ENCODE assay signal across 10 cellular contexts in genomic region chr16:29662729-29663019, GRCh38. TPM values are rescaled to one million over a fixed set of nuclear protein-coding genes. Genes with fewer than 3 reads are reported as not detected.
A peak's percentile ranks its signal among the peaks of the same experiment; 100 is the strongest.
DNase-seq lines count a peak whose midpoint lies in the region; ATAC-seq and TF ChIP-seq lines count a peak whose summit lies in the region.
"Had no signal": no experiment of that assay in that cellular context is flagged by ENCODE, and none has a peak within 500 bp of the region (broad histone marks: within the 10 kb centered on the region; RNA-seq: fewer than 3 reads in every experiment).

No MANE protein-coding gene starts in this region.

- no peak for TF ChIP-seq EP300 in tibial nerve (IDR thresholded peaks at IDR 0.05)

- no peak overlapping the region for H3K9ac ChIP-seq in GM23248

- POLR2A ChIA-PET in activated CD8-positive, alpha-beta T cell treated with anti-CD3 and anti-CD28 coated beads for 36 hours (lab: Charles Lee), result interaction anchor here (0.7 to 1.6 kb wide), 5 partner anchors 12 to 264 kb away, joined by 3 to 6 read pairs (median 4); no protein-coding TSS in a partner anchor

- WGBS in GM23248 (ENCODE audit: low coverage in 1 of 2, low lambda C conversion rate in 2 of 2, missing lambda C conversion rate in 2 of 2), 2 experiments, result 87 to 88% methylated on average over 4 of the region's 4 CpGs
- 42 to 47% methylated on average over 4 of the region's 4 CpGs for WGBS in tibial nerve, 2 donors

- H3K4me1 Mint-ChIP-seq in activated CD8-positive, alpha-beta T cell treated with anti-CD3 and anti-CD28 coated beads for 36 hours (ENCODE audit: low read depth), result peaks cover 46% of the 10 kb centered on the region
- peaks cover 53 to 71% of the 10 kb centered on the region in 2 donors for H3K4me1 Mint-ChIP-seq in natural killer cell

- H3K79me2 ChIP-seq in DOHH2 (ENCODE audit: control insufficient read depth, low read length) (peaks cover 57% of the 10 kb centered on the region), GM23248 (ENCODE audit: insufficient read depth) (no peaks in the 10 kb centered on the region)

- H3K4me3 ChIP-seq in DOHH2 (ENCODE audit: low read length) (peak overlapping the region; percentile 88), GM23248 (no peak overlapping the region), left ventricle myocardium inferior (no peak overlapping the region), tibial nerve (peak overlapping the region in 2 of 4 donors; percentile 9 to 32)

- peak overlapping the region; percentile 93 for H3K4me3 Mint-ChIP-seq in activated CD8-positive, alpha-beta T cell treated with anti-CD3 and anti-CD28 coated beads for 36 hours
- H3K4me3 Mint-ChIP-seq in natural killer cell, result peak overlapping the region; percentile 99

- no peaks in the 10 kb centered on the region for H3K9me3 Mint-ChIP-seq in activated CD8-positive, alpha-beta T cell treated with anti-CD3 and anti-CD28 coated beads for 36 hours
- H3K9me3 Mint-ChIP-seq in natural killer cell, result no peaks in the 10 kb centered on the region

- peak; percentile 78 for DNase-seq in activated CD8-positive, alpha-beta T cell treated with anti-CD3 and anti-CD28 coated beads for 36 hours
- DNase-seq in natural killer cell (peak; percentile 39), GM23248 (no peak), left ventricle myocardium inferior (no peak), DMS79 (lab: John Stamatoyannopoulos, UW) (no peak), tibial nerve (ENCODE audit: low spot score in 2 of 2) (no peak)
- DNase-seq: dermis blood vessel endothelial cell, NCI-H187 treated with DMSO at 0.1 percent for 48 hours had no signal

- H3K36me3 ChIP-seq in DOHH2 (ENCODE audit: control insufficient read depth, low read length), result peaks cover 40% of the 10 kb centered on the region
- H3K36me3 ChIP-seq in GM23248 (ENCODE audit: low read depth), result no peaks in the 10 kb centered on the region
- no peaks in the 10 kb centered on the region for H3K36me3 ChIP-seq in left ventricle myocardium inferior
- no peaks in the 10 kb centered on the region for H3K36me3 ChIP-seq in tibial nerve

- no peaks in the 10 kb centered on the region for H3K27me3 Mint-ChIP-seq in activated CD8-positive, alpha-beta T cell treated with anti-CD3 and anti-CD28 coated beads for 36 hours
- no peaks in the 10 kb centered on the region for H3K27me3 Mint-ChIP-seq in natural killer cell (ENCODE audit: low read depth in 2 of 2)

- H3K27ac Mint-ChIP-seq in activated CD8-positive, alpha-beta T cell treated with anti-CD3 and anti-CD28 coated beads for 36 hours, result peak overlapping the region; percentile 95
- H3K27ac Mint-ChIP-seq in natural killer cell, result peak overlapping the region; percentile 92 to 99

- H3K4me2 ChIP-seq in DOHH2 (ENCODE audit: low read length), result peak overlapping the region; percentile 92
- H3K4me2 ChIP-seq in GM23248 (ENCODE audit: unreplicated experiment), result no peak overlapping the region

- H3F3A ChIP-seq in DOHH2 (ENCODE audit: control insufficient read depth, insufficient read depth), result peaks cover 17% of the 10 kb centered on the region
- no peaks in the 10 kb centered on the region for H3F3A ChIP-seq in GM23248 (ENCODE audit: insufficient read depth)

- no peak overlapping the region for H2AFZ ChIP-seq in GM23248

- TF ChIP-seq CTCF in DOHH2 (IDR thresholded peaks at IDR 0.05; ENCODE audit: low read depth, low read length, poor library complexity, severe bottlenecking), result no peak
- TF ChIP-seq CTCF in activated CD8-positive, alpha-beta T cell treated with anti-CD3 and anti-CD28 coated beads for 36 hours (IDR thresholded peaks at IDR 0.05), result no peak
- TF ChIP-seq CTCF in natural killer cell (IDR thresholded peaks at IDR 0.05), result no peak
- TF ChIP-seq CTCF in left ventricle myocardium inferior (IDR thresholded peaks at IDR 0.05; ENCODE audit: borderline replicate concordance), result no peak
- TF ChIP-seq CTCF in tibial nerve (IDR thresholded peaks at IDR 0.05), result no peak

- H4K20me1 ChIP-seq in DOHH2 (ENCODE audit: control insufficient read depth, insufficient read depth, low read depth, low read length) (0 out of 2 replicates have a peak, but pooled peaks cover under 1% of the 10 kb centered on the region), GM23248 (ENCODE audit: insufficient read depth) (no peaks in the 10 kb centered on the region)

- no peaks in the 10 kb centered on the region for H3K9me3 ChIP-seq in DOHH2 (ENCODE audit: control insufficient read depth, insufficient read depth, low read length)
- no peaks in the 10 kb centered on the region for H3K9me3 ChIP-seq in GM23248 (ENCODE audit: low read depth)
- no peaks in the 10 kb centered on the region for H3K9me3 ChIP-seq in left ventricle myocardium inferior (replicated peaks)
- H3K9me3 ChIP-seq in tibial nerve, result no peaks in the 10 kb centered on the region

- H3K9me2 ChIP-seq in DOHH2 (replicated peaks; ENCODE audit: control insufficient read depth, low read length) (no peaks in the 10 kb centered on the region), GM23248 (ENCODE audit: insufficient read depth) (no peaks in the 10 kb centered on the region)

- CTCF ChIA-PET in activated CD8-positive, alpha-beta T cell treated with anti-CD3 and anti-CD28 coated beads for 36 hours (lab: Charles Lee), result interaction anchor here (1.7 to 2.3 kb wide), 2 partner anchors 17 to 370 kb away, joined by 5 read pairs; no protein-coding TSS in a partner anchor

- H3K27ac ChIP-seq in DOHH2 (ENCODE audit: low read depth, low read length) (peak overlapping the region; percentile 93), GM23248 (no peak overlapping the region), left ventricle myocardium inferior (replicated peaks) (no peak overlapping the region), tibial nerve (peak overlapping the region in 1 of 4 donors; percentile 74)

- H3K27me3 ChIP-seq in DOHH2 (ENCODE audit: control insufficient read depth, low read length) (no peaks in the 10 kb centered on the region), GM23248 (replicated peaks; ENCODE audit: insufficient read depth) (peaks cover 4% of the 10 kb centered on the region; the same call in 1 of the 2 replicates), left ventricle myocardium inferior (ENCODE audit: low read depth) (peaks cover 26% of the 10 kb centered on the region), tibial nerve (no peaks in the 10 kb centered on the region)

- no peak for TF ChIP-seq POLR2A in tibial nerve (IDR thresholded peaks at IDR 0.05)

- ATAC-seq in HG03432 (IDR thresholded peaks at IDR 0.05; ENCODE audit: unreplicated experiment) (peak; percentile 36), natural killer cell (peak; percentile 27 to 44 (median 31))
- ATAC-seq in activated CD8-positive, alpha-beta T cell treated with anti-CD3 and anti-CD28 coated beads for 36 hours, result peak; percentile 35

- H3K36me3 Mint-ChIP-seq in activated CD8-positive, alpha-beta T cell treated with anti-CD3 and anti-CD28 coated beads for 36 hours (ENCODE audit: low read depth), result peaks cover 44% of the 10 kb centered on the region
- peaks cover 9% of the 10 kb centered on the region for H3K36me3 Mint-ChIP-seq in natural killer cell

- H3K4me1 ChIP-seq in DOHH2 (ENCODE audit: control insufficient read depth, low read length), result peaks cover 49% of the 10 kb centered on the region
- H3K4me1 ChIP-seq in GM23248 (ENCODE audit: insufficient read depth), result no peaks in the 10 kb centered on the region
- H3K4me1 ChIP-seq in left ventricle myocardium inferior, result peaks cover 12% of the 10 kb centered on the region
- H3K4me1 ChIP-seq in tibial nerve, result peaks cover 0 to 15% (median 7%) of the 10 kb centered on the region in 4 donors

- intact Hi-C loops in activated CD8-positive, alpha-beta T cell treated with anti-CD3 and anti-CD28 coated beads for 36 hours (cut with micrococcal nuclease), result no loop called here
- intact Hi-C loops in natural killer cell (cut with micrococcal nuclease) (loop anchor here (5.0 to 10.0 kb wide), 3 partner anchors 35 to 82 kb away; partner anchors contain the start of gene C16orf54), left ventricle myocardium inferior (cut with micrococcal nuclease) (no loop called here)

- in situ Hi-C loops in GM23248 (cut with MboI), result no loop called here

RNA-seq across cellular contexts. Expression of gene SPN, which starts 0.4 kb away (rescaled TPM):
- total RNA-seq in activated CD8-positive, alpha-beta T cell treated with anti-CD3 and anti-CD28 coated beads for 36 hours, result 100 to 1,000 TPM; 110 to 119 TPM
- total RNA-seq in natural killer cell, result 100 to 1,000 TPM; 373 to 439 (median 435) TPM
- not detected in 2 replicates for total RNA-seq in GM23248 (2014; rRNA removed; shearing (Covaris generic))
- polyA plus RNA-seq in GM23248 (2016; fragmentation: Nextera tagmentation; extraction: Ambion mirVana), result 0.14 TPM in 1 of 2 replicates, not detected in the other
- 1.3 TPM for total RNA-seq in left ventricle myocardium inferior
- 1 to 10 TPM; 1.1 to 1.5 (median 1.3) TPM for total RNA-seq in tibial nerve
- total RNA-seq: dermis blood vessel endothelial cell had no signal

RNA-seq across cellular contexts. Expression of gene QPRT, which starts 16.3 kb away (rescaled TPM):
- 10 to 100 TPM in 1 of 2 experiments, 1 to 10 TPM in 1; 9.3 to 11.7 TPM for total RNA-seq in activated CD8-positive, alpha-beta T cell treated with anti-CD3 and anti-CD28 coated beads for 36 hours
- total RNA-seq in natural killer cell (1 to 10 TPM; 2.5 to 6.3 (median 4.7) TPM), left ventricle myocardium inferior (20.8 TPM), tibial nerve (10 to 100 TPM; 15.3 to 50.4 (median 38.5) TPM)
- 0.32 TPM in 1 of 2 replicates, not detected in the other for total RNA-seq in GM23248 (2014; rRNA removed; shearing (Covaris generic))
- 0.27 and 0.85 TPM in 2 replicates for polyA plus RNA-seq in GM23248 (2016; fragmentation: Nextera tagmentation; extraction: Ambion mirVana)

Comparison
In these comparisons a context has a peak if more than half of its experiments do, and no peak if none do; other contexts are left out.
1. DNase-seq: peak in activated CD8-positive, alpha-beta T cell treated with anti-CD3 and anti-CD28 coated beads for 36 hours (single experiment) and natural killer cell (single experiment); none in GM23248 (single experiment), left ventricle myocardium inferior (single experiment), DMS79 (single experiment) and tibial nerve (0 of 2).
2. RNA of gene SPN, which starts 0.4 kb away (total RNA-seq): 373 to 439 TPM in natural killer cell and 110 to 119 TPM in activated CD8-positive, alpha-beta T cell treated with anti-CD3 and anti-CD28 coated beads for 36 hours; 1.1 to 1.5 TPM in tibial nerve, 1.3 TPM in left ventricle myocardium inferior (single experiment) and not detected in GM23248; every median in the first group is over 10 times any median in the second.
3. Peak in every context shown above with its lines, with median percentiles within 50 percentile points of each other: ATAC-seq.